ENCODE assay signal across 11 cellular contexts in genomic region chr2:105776560-105776928, GRCh38. TPM values are rescaled to one million over a fixed set of nuclear protein-coding genes. Genes with fewer than 3 reads are reported as not detected.
DNase-seq lines count a peak whose midpoint lies in the region; ATAC-seq and TF ChIP-seq lines count a peak whose summit lies in the region.
"Had no signal": no experiment of that assay in that cellular context is flagged by ENCODE, and none has a peak within 500 bp of the region (broad histone marks: within the 10 kb centered on the region; RNA-seq: fewer than 3 reads in every experiment).

No MANE protein-coding gene starts in this region.

- peaks cover 24% of the 10 kb centered on the region for H3K36me3 ChIP-seq in CD4-positive, CD25-positive, alpha-beta regulatory T cell (ENCODE audit: control insufficient read depth, insufficient read depth, low read length)
- no peaks in the 10 kb centered on the region for H3K36me3 ChIP-seq in lower lobe of right lung
- H3K36me3 ChIP-seq: tibial artery had no signal

- no peaks in the 10 kb centered on the region for H3K27me3 Mint-ChIP-seq in CD4-positive, CD25-positive, alpha-beta regulatory T cell
- no peaks in the 10 kb centered on the region for H3K27me3 Mint-ChIP-seq in T-cell

- no peak for TF ChIP-seq CTCF in lower lobe of right lung (IDR thresholded peaks at IDR 0.05)

- peaks cover 21 to 97% (median 83%) of the 10 kb centered on the region in 4 donors for H3K4me1 Mint-ChIP-seq in CD4-positive, CD25-positive, alpha-beta regulatory T cell
- H3K4me1 Mint-ChIP-seq in T-cell, result peaks cover 95 to 98% (median 98%) of the 10 kb centered on the region in 3 donors

- no peaks in the 10 kb centered on the region for H3K9me3 ChIP-seq in CD4-positive, CD25-positive, alpha-beta regulatory T cell (ENCODE audit: control insufficient read depth in 2 of 2, low read length in 2 of 2)
- H3K9me3 ChIP-seq in lower lobe of right lung, result no peaks in the 10 kb centered on the region
- H3K9me3 ChIP-seq: tibial artery had no signal

- CTCF ChIA-PET in T-cell (lab: Charles Lee), result interaction anchor here in 1 of 2 donors (1.8 to 3.2 kb wide), 2 partner anchors 11 to 12 kb away, joined by 6 to 16 read pairs; no protein-coding TSS in a partner anchor

- H3K9me3 Mint-ChIP-seq in CD4-positive, CD25-positive, alpha-beta regulatory T cell, result no peaks in the 10 kb centered on the region
- H3K9me3 Mint-ChIP-seq in T-cell, result no peaks in the 10 kb centered on the region

- H3K4me3 ChIP-seq in CD4-positive, CD25-positive, alpha-beta regulatory T cell (ENCODE audit: low read depth, low read length), result peak overlapping the region; percentile 81
- H3K4me3 ChIP-seq in lower lobe of right lung, result peak overlapping the region; percentile 8
- H3K4me3 ChIP-seq: tibial artery had no signal

- H3K27ac Mint-ChIP-seq in CD4-positive, CD25-positive, alpha-beta regulatory T cell, result peak overlapping the region; percentile 93 to 95 (median 95)
- H3K27ac Mint-ChIP-seq in T-cell, result peak overlapping the region; percentile 88 to 98

- peak overlapping the region; percentile 84 to 88 (median 87) for H3K4me3 Mint-ChIP-seq in CD4-positive, CD25-positive, alpha-beta regulatory T cell
- H3K4me3 Mint-ChIP-seq in T-cell, result peak overlapping the region; percentile 58 to 82 (median 71)

- H3K36me3 Mint-ChIP-seq in CD4-positive, CD25-positive, alpha-beta regulatory T cell, result peaks cover 29% of the 10 kb centered on the region
- H3K36me3 Mint-ChIP-seq in T-cell, result peaks cover 17% of the 10 kb centered on the region

- intact Hi-C loops in lower lobe of right lung (cut with DNase I), result no loop called here

- POLR2A ChIA-PET in T-cell (lab: Charles Lee), result no interaction called here

- no peak for DNase-seq in CD4-positive, CD25-positive, alpha-beta regulatory T cell
- no peak for DNase-seq in T-cell
- no peak for DNase-seq in lower lobe of right lung
- no peak for DNase-seq in NCI-H82 treated with DMSO at 0.1 percent for 48 hours (lab: John Stamatoyannopoulos, UW; ENCODE audit: unreplicated experiment)
- DNase-seq in stimulated activated CD4-positive, alpha-beta T cell treated with anti-CD3 and anti-CD28 coated beads, Interleukin-2, amount 100 ng/mL, for 48 hours, result no peak
- no peak for DNase-seq in kidney glomerular epithelial cell (lab: John Stamatoyannopoulos, UW)
- DNase-seq: NCI-H2227 treated with DMSO at 0.1 percent for 48 hours; stimulated activated CD4-positive, alpha-beta T cell treated with anti-CD3 and anti-CD28 coated beads, Interleukin-1b, Interleukin-23, amount 100 ng/mL, for 48 hours; tibial artery had no signal

- H3K27me3 ChIP-seq in CD4-positive, CD25-positive, alpha-beta regulatory T cell (ENCODE audit: control insufficient read depth, insufficient read depth, low read length), result no peaks in the 10 kb centered on the region
- no peaks in the 10 kb centered on the region for H3K27me3 ChIP-seq in lower lobe of right lung (ENCODE audit: low read depth)
- H3K27me3 ChIP-seq: tibial artery had no signal

- no peak for ATAC-seq in CD4-positive, CD25-positive, alpha-beta regulatory T cell (ENCODE audit: low read depth in 2 of 2)
- ATAC-seq in GM19438 (IDR thresholded peaks at IDR 0.05; ENCODE audit: low read depth, unreplicated experiment), result peak; percentile 41
- peak in 2 of 4 experiments; percentile 2 to 3 for ATAC-seq in T-cell (replicated peaks in 1 of 4)
- ATAC-seq in lower lobe of right lung, result no peak
- no peak for ATAC-seq in HG03457 (IDR thresholded peaks at IDR 0.05; ENCODE audit: unreplicated experiment)

- H3K4me1 ChIP-seq in CD4-positive, CD25-positive, alpha-beta regulatory T cell (ENCODE audit: control insufficient read depth, insufficient read depth, low read length, poor library complexity, severe bottlenecking), result peaks cover 98% of the 10 kb centered on the region
- peaks cover 75% of the 10 kb centered on the region for H3K4me1 ChIP-seq in lower lobe of right lung

- H3K27ac ChIP-seq in CD4-positive, CD25-positive, alpha-beta regulatory T cell (ENCODE audit: insufficient read depth, low read length, poor library complexity, severe bottlenecking), result peak overlapping the region; percentile 85
- H3K27ac ChIP-seq in lower lobe of right lung, result peak overlapping the region; percentile 31
- H3K27ac ChIP-seq: tibial artery had no signal

RNA-seq across cellular contexts. Expression of gene NCK2, which starts 31.8 kb away (rescaled TPM):
- 167 TPM for total RNA-seq in CD4-positive, CD25-positive, alpha-beta regulatory T cell
- polyA plus RNA-seq in CD4-positive, CD25-positive, alpha-beta regulatory T cell, result 10 to 100 TPM; 44.8 to 62.3 (median 58.6) TPM
- total RNA-seq in T-cell (100 to 1,000 TPM in 4 of 5 donors, 10 to 100 TPM in 1; 97.7 to 154 (median 120) TPM), lower lobe of right lung (36.7 TPM)
